1 cellular context compared by ENCODE assay signal in genomic region chr2:98821629-98822135, GRCh38.
A peak's percentile ranks its signal among the peaks of the same experiment; 100 is the strongest.
TF ChIP-seq lines count a peak whose summit lies in the region.

No MANE protein-coding gene starts in this region.

TF ChIP-seq in HepG2, 621 proteins besides CTCF, POLR2A, EP300 and RAD21 (continued from another document):
- TF ChIP-seq ZNF687 (CRISPR knock-in tag; IDR thresholded peaks at IDR 0.05): 0 out of 2 replicates have a peak, but pooled peaks have one; percentile 12
